In genomic region chr2:45497355-45497754, GRCh38 we compare ENCODE assay signal across 11 cellular contexts.
DNase-seq lines count a peak whose midpoint lies in the region; ATAC-seq and TF ChIP-seq lines count a peak whose summit lies in the region.
"Had no signal": no experiment of that assay in that cellular context is flagged by ENCODE, and none has a peak within 500 bp of the region (broad histone marks: within the 10 kb centered on the region; RNA-seq: fewer than 3 reads in every experiment).

No MANE protein-coding gene starts in this region.

- POLR2A ChIA-PET in activated CD8-positive, alpha-beta T cell treated with anti-CD3 and anti-CD28 coated beads for 36 hours (lab: Charles Lee) = interaction anchor here (0.7 to 1.1 kb wide), 2 partner anchors 80 to 1695 kb away, joined by 3 read pairs; no protein-coding TSS in a partner anchor
- POLR2A ChIA-PET in activated CD8-positive, alpha-beta T cell treated with anti-CD3 and anti-CD28 coated beads, Interleukin-2, amount 10 ng/mL, durations not matched to agents 7 days and 5 days (lab: Charles Lee) = no interaction called here

- H3K4me3 Mint-ChIP-seq in activated CD8-positive, alpha-beta T cell treated with anti-CD3 and anti-CD28 coated beads for 36 hours = no peak overlapping the region
- no peak overlapping the region for H3K4me3 Mint-ChIP-seq in activated CD8-positive, alpha-beta T cell treated with anti-CD3 and anti-CD28 coated beads, Interleukin-2, amount 10 ng/mL, durations not matched to agents 7 days and 5 days
- H3K4me3 Mint-ChIP-seq: brain had no signal

- no peaks in the 10 kb centered on the region for H3K27me3 ChIP-seq in adipocyte (replicated peaks; ENCODE audit: control insufficient read depth, insufficient read depth, low read length)

- no peak overlapping the region for H3K4me3 ChIP-seq in adipocyte (ENCODE audit: low read length)

- H3K9me3 ChIP-seq in adipocyte (ENCODE audit: control insufficient read depth, low read length) = peaks cover 9% of the 10 kb centered on the region

- peaks cover under 1% of the 10 kb centered on the region for H3K9me3 Mint-ChIP-seq in activated CD8-positive, alpha-beta T cell treated with anti-CD3 and anti-CD28 coated beads for 36 hours
- peaks cover 5% of the 10 kb centered on the region for H3K9me3 Mint-ChIP-seq in activated CD8-positive, alpha-beta T cell treated with anti-CD3 and anti-CD28 coated beads, Interleukin-2, amount 10 ng/mL, durations not matched to agents 7 days and 5 days (ENCODE audit: insufficient read depth)

- no peaks in the 10 kb centered on the region for H3K36me3 ChIP-seq in adipocyte (ENCODE audit: control insufficient read depth, insufficient read depth, low read length, severe bottlenecking)

- ATAC-seq in activated CD8-positive, alpha-beta T cell treated with anti-CD3 and anti-CD28 coated beads for 36 hours = peak; percentile 90
- no peak for ATAC-seq in activated CD8-positive, alpha-beta T cell treated with anti-CD3 and anti-CD28 coated beads, Interleukin-2, amount 10 ng/mL, durations not matched to agents 7 days and 5 days
- ATAC-seq in HG02973 (IDR thresholded peaks at IDR 0.05; ENCODE audit: unreplicated experiment) = peak; percentile 74

- DNase-seq in activated CD8-positive, alpha-beta T cell treated with anti-CD3 and anti-CD28 coated beads for 36 hours = peak; percentile 74
- DNase-seq in activated CD8-positive, alpha-beta T cell treated with anti-CD3 and anti-CD28 coated beads, Interleukin-2, amount 10 ng/mL, durations not matched to agents 7 days and 5 days = no peak
- peak; percentile 46 for DNase-seq in adipocyte (ENCODE audit: low read depth)
- DNase-seq in stimulated activated CD8-positive, alpha-beta memory T cell treated with anti-CD3 and anti-CD28 coated beads, Interleukin-7, amount 100 ng/mL, for 48 hours (ENCODE audit: extremely low read depth in 1 of 2, low read depth in 1 of 2) = peak; percentile 9 to 68
- no peak for DNase-seq in RPMI8226
- DNase-seq in islet precursor cell = no peak
- no peak for DNase-seq in GOT3 (lab: John Stamatoyannopoulos, UW)
- DNase-seq: occipital lobe, SHP77 had no signal

- H3K27me3 Mint-ChIP-seq in activated CD8-positive, alpha-beta T cell treated with anti-CD3 and anti-CD28 coated beads for 36 hours = no peaks in the 10 kb centered on the region
- H3K27me3 Mint-ChIP-seq in activated CD8-positive, alpha-beta T cell treated with anti-CD3 and anti-CD28 coated beads, Interleukin-2, amount 10 ng/mL, durations not matched to agents 7 days and 5 days (ENCODE audit: low read depth) = no peaks in the 10 kb centered on the region
- H3K27me3 Mint-ChIP-seq: brain had no signal

- CTCF ChIA-PET in activated CD8-positive, alpha-beta T cell treated with anti-CD3 and anti-CD28 coated beads for 36 hours (lab: Charles Lee) = interaction anchor here (0.5 to 5.9 kb wide), 2 partner anchors 127 to 515 kb away, joined by 4 to 72 read pairs; no protein-coding TSS in a partner anchor
- CTCF ChIA-PET in activated CD8-positive, alpha-beta T cell treated with anti-CD3 and anti-CD28 coated beads, Interleukin-2, amount 10 ng/mL, durations not matched to agents 7 days and 5 days (lab: Charles Lee) = interaction anchor here (1.5 to 1.7 kb wide), 2 partner anchors 81 to 516 kb away, joined by 4 to 7 read pairs; no protein-coding TSS in a partner anchor

- no peak overlapping the region for H3K9ac ChIP-seq in adipocyte (ENCODE audit: low read length)

- peak overlapping the region; percentile 74 for H3K27ac Mint-ChIP-seq in activated CD8-positive, alpha-beta T cell treated with anti-CD3 and anti-CD28 coated beads for 36 hours
- no peak overlapping the region for H3K27ac Mint-ChIP-seq in activated CD8-positive, alpha-beta T cell treated with anti-CD3 and anti-CD28 coated beads, Interleukin-2, amount 10 ng/mL, durations not matched to agents 7 days and 5 days

- H3K4me1 Mint-ChIP-seq in activated CD8-positive, alpha-beta T cell treated with anti-CD3 and anti-CD28 coated beads for 36 hours (ENCODE audit: low read depth) = peaks cover 37% of the 10 kb centered on the region
- H3K4me1 Mint-ChIP-seq in activated CD8-positive, alpha-beta T cell treated with anti-CD3 and anti-CD28 coated beads, Interleukin-2, amount 10 ng/mL, durations not matched to agents 7 days and 5 days (ENCODE audit: low read depth) = peaks cover 11% of the 10 kb centered on the region

- intact Hi-C loops in activated CD8-positive, alpha-beta T cell treated with anti-CD3 and anti-CD28 coated beads for 36 hours (cut with micrococcal nuclease) = loop anchor here (2.0 to 5.0 kb wide), 2 partner anchors 70 to 517 kb away; no protein-coding TSS in a partner anchor

- TF ChIP-seq CTCF in activated CD8-positive, alpha-beta T cell treated with anti-CD3 and anti-CD28 coated beads for 36 hours (IDR thresholded peaks at IDR 0.05) = no peak

- peaks cover 11% of the 10 kb centered on the region for H3K36me3 Mint-ChIP-seq in activated CD8-positive, alpha-beta T cell treated with anti-CD3 and anti-CD28 coated beads for 36 hours (ENCODE audit: low read depth)
- peaks cover 16% of the 10 kb centered on the region for H3K36me3 Mint-ChIP-seq in activated CD8-positive, alpha-beta T cell treated with anti-CD3 and anti-CD28 coated beads, Interleukin-2, amount 10 ng/mL, durations not matched to agents 7 days and 5 days (ENCODE audit: low read depth)

- H3K4me1 ChIP-seq in adipocyte (ENCODE audit: control insufficient read depth, insufficient read depth, low read length) = no peaks in the 10 kb centered on the region

Comparison
In these comparisons a context has a peak if more than half of its experiments do, and no peak if none do; other contexts are left out.
1. DNase-seq: peak in activated CD8-positive, alpha-beta T cell treated with anti-CD3 and anti-CD28 coated beads for 36 hours (single experiment), adipocyte (single experiment) and stimulated activated CD8-positive, alpha-beta memory T cell treated with anti-CD3 and anti-CD28 coated beads, Interleukin-7, amount 100 ng/mL, for 48 hours (2 of 2); none in activated CD8-positive, alpha-beta T cell treated with anti-CD3 and anti-CD28 coated beads, Interleukin-2, amount 10 ng/mL, durations not matched to agents 7 days and 5 days (single experiment), RPMI8226 (single experiment), islet precursor cell (single experiment) and GOT3 (single experiment).